ENCODE assay signal across 20 cellular contexts in the genomic region with DNA sequence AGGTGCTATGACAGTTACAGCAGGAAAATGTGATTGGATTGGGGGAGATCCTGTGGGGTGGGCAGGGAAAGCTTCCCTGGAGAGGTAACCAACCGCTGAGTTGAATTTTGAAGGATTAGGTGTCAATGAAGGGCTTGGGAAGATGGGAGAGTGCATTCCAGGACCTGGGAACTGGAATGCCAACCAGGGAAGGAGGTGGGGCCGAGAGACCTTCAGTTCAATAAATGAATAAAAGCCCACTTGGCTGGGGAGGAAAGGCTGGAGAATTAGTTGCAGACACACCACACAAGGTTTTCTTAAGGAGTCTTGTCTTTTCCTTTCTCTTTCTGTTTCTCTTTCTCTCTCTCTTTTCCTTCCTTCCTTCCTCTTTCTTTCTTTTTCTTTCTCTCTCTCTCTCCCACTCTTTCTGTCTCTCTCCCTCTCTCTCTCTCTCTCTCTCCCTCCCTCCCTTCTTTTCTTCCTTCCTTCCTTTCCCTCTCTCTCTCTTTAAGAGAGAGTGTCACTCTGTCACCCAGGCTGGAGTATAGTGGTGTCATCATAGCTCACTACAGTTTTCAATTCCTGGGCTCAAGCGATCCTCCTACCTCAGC. TPM values are rescaled to one million over a fixed set of nuclear protein-coding genes. Genes with fewer than 3 reads are reported as not detected.
A peak's percentile ranks its signal among the peaks of the same experiment; 100 is the strongest.
DNase-seq lines count a peak whose midpoint lies in the region; FAIRE-seq and TF ChIP-seq lines count a peak whose summit lies in the region.
"Had no signal": no experiment of that assay in that cellular context is flagged by ENCODE, and none has a peak within 500 bp of the region (broad histone marks: within the 10 kb centered on the region; RNA-seq: fewer than 3 reads in every experiment).

No MANE protein-coding gene starts in this region.

- peaks cover 5 to 9% of the 10 kb centered on the region in 2 experiments for H3K4me1 ChIP-seq in trophoblast cell (ENCODE audit: control insufficient read depth in 1 of 2, insufficient read depth in 2 of 2, low read length in 2 of 2)
- H3K4me1 ChIP-seq in esophagus muscularis mucosa = peaks cover 7 to 25% (median 21%) of the 10 kb centered on the region in 4 donors

- H2BK5ac ChIP-seq in trophoblast cell (ENCODE audit: low read depth, low read length, poor library complexity) = peak overlapping the region; percentile 7

- no peak for TF ChIP-seq EP300 in esophagus muscularis mucosa (IDR thresholded peaks at IDR 0.05)

- peak; percentile 29 for DNase-seq in H54 (ENCODE audit: insufficient read length, low spot score)
- DNase-seq in NCI-H226 = peak; percentile 65
- no peak for DNase-seq in epithelial cell of proximal tubule (ENCODE audit: low read depth)
- peak; percentile 40 to 54 for DNase-seq in trophoblast cell
- no peak for DNase-seq in CD14-positive monocyte (ENCODE audit: low spot score)
- DNase-seq in COLO668 (lab: John Stamatoyannopoulos, UW; ENCODE audit: unreplicated experiment) = no peak
- no peak for DNase-seq in esophagus muscularis mucosa (ENCODE audit: extremely low spot score)
- DNase-seq: activated CD4-positive, alpha-beta T cell treated with anti-CD3 and anti-CD28 coated beads for 48 hours; activated naive CD8-positive, alpha-beta T cell treated with anti-CD3 and anti-CD28 coated beads, Interleukin-2, amount 10 ng/mL, durations not matched to agents 7 days and 5 days; activated T-cell treated with anti-CD3 and anti-CD28 coated beads for 4 hours; DMS79; heart right ventricle; NCI-H1436 treated with DMSO at 0.1 percent for 48 hours; ovary; SHP77 had no signal

- peak overlapping the region in 1 of 2 donors; percentile 3 for H3K4me3 Mint-ChIP-seq in CD14-positive monocyte
- H3K4me3 Mint-ChIP-seq: activated naive CD8-positive, alpha-beta T cell treated with anti-CD3 and anti-CD28 coated beads, Interleukin-2, amount 10 ng/mL, durations not matched to agents 7 days and 5 days; T-helper 2 cell treated with Interferon-gamma antibody and Interleukin-4, amounts not matched to agents 5 μg/mL and 100 μg/mL, for 36 hours had no signal

- H3K27ac ChIP-seq in trophoblast cell (ENCODE audit: low read depth, low read length) = peak overlapping the region; percentile 88
- no peak overlapping the region for H3K27ac ChIP-seq in esophagus muscularis mucosa (replicated peaks in 1 of 4)
- H3K27ac ChIP-seq: heart right ventricle, HL-60, KMS-11, ovary, thoracic aorta had no signal

- TF ChIP-seq CTCF in epithelial cell of proximal tubule (conservative IDR thresholded peaks at IDR 0.05; ENCODE audit: low read depth, low read length) (no peak), CD14-positive monocyte (IDR thresholded peaks at IDR 0.05) (no peak), esophagus muscularis mucosa (IDR thresholded peaks at IDR 0.05) (no peak)

- H3K9me3 Mint-ChIP-seq in CD14-positive monocyte = peaks cover 0 to 6% (median 2%) of the 10 kb centered on the region in 7 donors
- H3K9me3 Mint-ChIP-seq: activated naive CD8-positive, alpha-beta T cell treated with anti-CD3 and anti-CD28 coated beads, Interleukin-2, amount 10 ng/mL, durations not matched to agents 7 days and 5 days; T-helper 2 cell treated with Interferon-gamma antibody and Interleukin-4, amounts not matched to agents 5 μg/mL and 100 μg/mL, for 36 hours had no signal

- H3K36me3 ChIP-seq in trophoblast cell (ENCODE audit: control insufficient read depth in 1 of 2, insufficient read depth in 2 of 2, low read length in 2 of 2) = no peaks in the 10 kb centered on the region
- no peaks in the 10 kb centered on the region for H3K36me3 ChIP-seq in esophagus muscularis mucosa
- H3K36me3 ChIP-seq: heart right ventricle, ovary, thoracic aorta had no signal

- H3K9ac ChIP-seq in trophoblast cell (ENCODE audit: low read length) = no peak overlapping the region
- H3K9ac ChIP-seq: KMS-11 had no signal

- H3K4me3 ChIP-seq in epithelial cell of proximal tubule (ENCODE audit: low read depth, low read length) (peak overlapping the region; percentile 23), trophoblast cell (ENCODE audit: low read depth, low read length) (no peak overlapping the region), esophagus muscularis mucosa (no peak overlapping the region)
- H3K4me3 ChIP-seq: heart right ventricle, ovary, thoracic aorta had no signal

- H3K79me1 ChIP-seq in trophoblast cell (ENCODE audit: low read length) = peaks cover 26% of the 10 kb centered on the region

- H2AFZ ChIP-seq in trophoblast cell (ENCODE audit: insufficient read depth, low read length, poor library complexity) = no peak overlapping the region

- no peak overlapping the region for H3K4ac ChIP-seq in trophoblast cell (ENCODE audit: low read depth, low read length)

- H3K9me3 ChIP-seq in trophoblast cell (ENCODE audit: insufficient read depth, low read depth, low read length) (no peaks in the 10 kb centered on the region), esophagus muscularis mucosa (no peaks in the 10 kb centered on the region)
- H3K9me3 ChIP-seq: heart right ventricle, ovary, thoracic aorta had no signal

- no peak overlapping the region for H3K27ac Mint-ChIP-seq in CD14-positive monocyte
- H3K27ac Mint-ChIP-seq: activated naive CD8-positive, alpha-beta T cell treated with anti-CD3 and anti-CD28 coated beads, Interleukin-2, amount 10 ng/mL, durations not matched to agents 7 days and 5 days; T-helper 2 cell treated with Interferon-gamma antibody and Interleukin-4, amounts not matched to agents 5 μg/mL and 100 μg/mL, for 36 hours had no signal

- peaks cover 15% of the 10 kb centered on the region for H3K79me2 ChIP-seq in trophoblast cell (ENCODE audit: control insufficient read depth, insufficient read depth, low read length, poor library complexity)

- H4K91ac ChIP-seq in trophoblast cell (ENCODE audit: low read depth, low read length) = no peak overlapping the region

- no peak overlapping the region for H2AK5ac ChIP-seq in trophoblast cell (ENCODE audit: low read length)

- no peak overlapping the region for H4K8ac ChIP-seq in trophoblast cell (ENCODE audit: low read depth, low read length)

- no peak for TF ChIP-seq POLR2A in H54 (IDR thresholded peaks at IDR 0.05; ENCODE audit: low read depth, low read length)
- TF ChIP-seq POLR2A in esophagus muscularis mucosa (IDR thresholded peaks at IDR 0.05; ENCODE audit: low read depth) = no peak

- peaks cover 18 to 30% (median 18%) of the 10 kb centered on the region in 3 donors for H3K27me3 Mint-ChIP-seq in CD14-positive monocyte (ENCODE audit: low read depth in 3 of 3)

- H3K27me3 ChIP-seq in trophoblast cell (ENCODE audit: insufficient read depth, low read length) (no peaks in the 10 kb centered on the region), esophagus muscularis mucosa (peaks cover 0 to 72% (median 21%) of the 10 kb centered on the region in 4 donors)
- H3K27me3 ChIP-seq: ovary had no signal

- H2BK12ac ChIP-seq in trophoblast cell (ENCODE audit: low read length) = no peak overlapping the region

- H3K18ac ChIP-seq in trophoblast cell (ENCODE audit: low read length) = no peak overlapping the region

- peaks cover 23% of the 10 kb centered on the region for H3K4me1 Mint-ChIP-seq in CD14-positive monocyte

- H3K4me2 ChIP-seq in trophoblast cell (ENCODE audit: low read length) = peak overlapping the region; percentile 51
- H3K4me2 ChIP-seq: KMS-11 had no signal

- no CpG with 5 or more reads among the region's 3 CpGs for WGBS in trophoblast cell (ENCODE audit: extremely low coverage, insufficient coverage, insufficient read length)
- WGBS in esophagus muscularis mucosa = 59% methylated on average over 3 of the region's 3 CpGs

- peaks cover 0 to 3% of the 10 kb centered on the region in 2 donors for H3K36me3 Mint-ChIP-seq in CD14-positive monocyte
- H3K36me3 Mint-ChIP-seq: activated naive CD8-positive, alpha-beta T cell treated with anti-CD3 and anti-CD28 coated beads, Interleukin-2, amount 10 ng/mL, durations not matched to agents 7 days and 5 days had no signal

- H3K14ac ChIP-seq in trophoblast cell (ENCODE audit: low read length) = no peak overlapping the region

- H3K23ac ChIP-seq in trophoblast cell (ENCODE audit: low read length) = no peak overlapping the region

- H4K12ac ChIP-seq in trophoblast cell (ENCODE audit: low read depth, low read length) = no peak overlapping the region

- intact Hi-C loops in CD14-positive monocyte (cut with micrococcal nuclease) (no loop called here), esophagus muscularis mucosa (cut with DNase I) (no loop called here)

- no peak overlapping the region for H2BK120ac ChIP-seq in trophoblast cell (ENCODE audit: insufficient read depth, low read length, poor library complexity)

- no peak for FAIRE-seq in H54 (lab: Jason Lieb, UNC)
- FAIRE-seq: bronchial epithelial cell had no signal

RNA-seq across cellular contexts. Expression of gene USP43, which starts 3.3 kb away (rescaled TPM):
- total RNA-seq in epithelial cell of proximal tubule (7.8 and 10.3 TPM in 2 replicates), esophagus muscularis mucosa (under 1 TPM in 3 of 4 donors, not detected in 1; 0.17 to 0.84 (median 0.17) TPM)
- 9.7 and 10.0 TPM in 2 replicates for polyA plus RNA-seq in trophoblast cell (2013)
- polyA plus RNA-seq in CD14-positive monocyte = under 1 TPM in 1 of 2 donors, not detected in 1; 0.05 TPM
- total RNA-seq: heart right ventricle had no signal

Comparison
In these comparisons a context has a peak if more than half of its experiments do, and no peak if none do; other contexts are left out.
1. DNase-seq: peak in H54 (single experiment), NCI-H226 (single experiment) and trophoblast cell (2 of 2); none in epithelial cell of proximal tubule (single experiment), CD14-positive monocyte (single experiment), COLO668 (single experiment) and esophagus muscularis mucosa (single experiment).